In the genomic region with DNA sequence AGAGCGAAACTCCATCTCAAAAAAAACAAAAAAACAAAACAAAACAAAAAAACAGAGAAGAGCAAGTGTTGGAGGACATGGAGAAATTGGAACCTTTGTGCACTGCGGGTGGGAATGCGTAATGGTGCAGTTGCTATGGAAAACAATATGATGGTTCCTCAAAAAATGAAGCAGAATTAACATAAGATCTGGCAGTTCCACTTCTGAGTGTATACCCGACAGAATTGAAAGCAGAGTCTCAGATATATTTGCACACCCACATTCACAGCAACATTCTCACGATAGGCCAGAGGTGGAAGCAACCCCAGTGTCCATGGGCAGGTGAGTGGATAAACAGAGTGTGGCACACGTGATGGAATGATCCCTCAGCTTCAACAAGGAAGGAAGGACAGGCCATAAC, we compare ENCODE assay signal across 23 cellular contexts. TPM values are rescaled to one million over a fixed set of nuclear protein-coding genes. Genes with fewer than 3 reads are reported as not detected.
DNase-seq lines count a peak whose midpoint lies in the region; ATAC-seq and TF ChIP-seq lines count a peak whose summit lies in the region.
"Had no signal": no experiment of that assay in that cellular context is flagged by ENCODE, and none has a peak within 500 bp of the region (broad histone marks: within the 10 kb centered on the region; RNA-seq: fewer than 3 reads in every experiment).

No MANE protein-coding gene starts in this region.

- H3K27ac Mint-ChIP-seq in activated CD8-positive, alpha-beta T cell treated with anti-CD3 and anti-CD28 coated beads, Interleukin-2, amount 10 ng/mL, durations not matched to agents 7 days and 5 days, result peak overlapping the region; percentile 30
- H3K27ac Mint-ChIP-seq in activated CD8-positive, alpha-beta T cell treated with anti-CD3 and anti-CD28 coated beads for 36 hours, result no peak overlapping the region
- H3K27ac Mint-ChIP-seq: CD4-positive, alpha-beta T cell had no signal

- intact Hi-C loops in activated CD8-positive, alpha-beta T cell treated with anti-CD3 and anti-CD28 coated beads for 36 hours (cut with micrococcal nuclease), result no loop called here
- intact Hi-C loops in posterior vena cava (cut with DNase I), result no loop called here
- intact Hi-C loops in aorta (cut with DNase I), result no loop called here
- intact Hi-C loops in thyroid gland (cut with DNase I), result no loop called here

- no peaks in the 10 kb centered on the region for H3K36me3 ChIP-seq in aorta (ENCODE audit: control insufficient read depth in 1 of 2, insufficient read depth in 2 of 2, low read length in 1 of 2)
- H3K36me3 ChIP-seq in thyroid gland, result no peaks in the 10 kb centered on the region

- H3K4me1 ChIP-seq in aorta (ENCODE audit: control insufficient read depth in 1 of 2, insufficient read depth in 2 of 2, low read length in 2 of 2) (no peaks in the 10 kb centered on the region), thyroid gland (peaks cover 0 to 15% of the 10 kb centered on the region in 2 donors)

- H3K9me3 ChIP-seq in aorta (ENCODE audit: control insufficient read depth, low read length) (no peaks in the 10 kb centered on the region), thyroid gland (no peaks in the 10 kb centered on the region)

- WGBS in aorta, 2 donors, result 89 to 92% methylated on average over 6 of the region's 6 CpGs
- 83 to 88% methylated on average over 6 of the region's 6 CpGs for WGBS in thyroid gland, 2 donors

- peak overlapping the region; percentile 83; the same call in 1 of the 2 replicates for H3K27ac ChIP-seq in RWPE1
- H3K27ac ChIP-seq in aorta (ENCODE audit: low read depth in 1 of 2, low read length in 2 of 2), result no peak overlapping the region
- no peak overlapping the region for H3K27ac ChIP-seq in thyroid gland
- H3K27ac ChIP-seq: SK-N-MC had no signal

- no peak overlapping the region for H3K4me3 Mint-ChIP-seq in activated CD8-positive, alpha-beta T cell treated with anti-CD3 and anti-CD28 coated beads, Interleukin-2, amount 10 ng/mL, durations not matched to agents 7 days and 5 days
- H3K4me3 Mint-ChIP-seq in activated CD8-positive, alpha-beta T cell treated with anti-CD3 and anti-CD28 coated beads for 36 hours, result no peak overlapping the region
- H3K4me3 Mint-ChIP-seq: CD4-positive, alpha-beta T cell had no signal

- H3K27me3 ChIP-seq in aorta (ENCODE audit: control insufficient read depth in 1 of 2, insufficient read depth in 2 of 2, low read length in 1 of 2) (no peaks in the 10 kb centered on the region), thyroid gland (no peaks in the 10 kb centered on the region)

- H3K4me1 Mint-ChIP-seq in activated CD8-positive, alpha-beta T cell treated with anti-CD3 and anti-CD28 coated beads, Interleukin-2, amount 10 ng/mL, durations not matched to agents 7 days and 5 days (ENCODE audit: low read depth), result peaks cover 8% of the 10 kb centered on the region
- peaks cover 5% of the 10 kb centered on the region for H3K4me1 Mint-ChIP-seq in activated CD8-positive, alpha-beta T cell treated with anti-CD3 and anti-CD28 coated beads for 36 hours (ENCODE audit: low read depth)

- peaks cover 4% of the 10 kb centered on the region for H3K36me3 Mint-ChIP-seq in activated CD8-positive, alpha-beta T cell treated with anti-CD3 and anti-CD28 coated beads, Interleukin-2, amount 10 ng/mL, durations not matched to agents 7 days and 5 days (ENCODE audit: low read depth)
- no peaks in the 10 kb centered on the region for H3K36me3 Mint-ChIP-seq in activated CD8-positive, alpha-beta T cell treated with anti-CD3 and anti-CD28 coated beads for 36 hours (ENCODE audit: low read depth)

- ATAC-seq in activated CD8-positive, alpha-beta T cell treated with anti-CD3 and anti-CD28 coated beads, Interleukin-2, amount 10 ng/mL, durations not matched to agents 7 days and 5 days, result no peak
- no peak for ATAC-seq in activated CD8-positive, alpha-beta T cell treated with anti-CD3 and anti-CD28 coated beads for 36 hours
- ATAC-seq in GM19372 (IDR thresholded peaks at IDR 0.05; ENCODE audit: low read depth, unreplicated experiment) (peak; percentile 57), GM18909 (IDR thresholded peaks at IDR 0.05; ENCODE audit: poor library complexity, unreplicated experiment) (no peak), aorta (ENCODE audit: low FRiP score) (no peak)
- ATAC-seq: K562, PC-3 had no signal

- CTCF ChIA-PET in activated CD8-positive, alpha-beta T cell treated with anti-CD3 and anti-CD28 coated beads, Interleukin-2, amount 10 ng/mL, durations not matched to agents 7 days and 5 days (lab: Charles Lee), result interaction anchor here (1.7 kb wide), 1 partner anchor 71 kb away, joined by 7 read pairs; no protein-coding TSS in a partner anchor
- CTCF ChIA-PET in activated CD8-positive, alpha-beta T cell treated with anti-CD3 and anti-CD28 coated beads for 36 hours (lab: Charles Lee), result no interaction called here
- CTCF ChIA-PET in RWPE1 (lab: Yijun Ruan, JAX), result no interaction called here

- H3K4me3 ChIP-seq in aorta (ENCODE audit: low read length in 2 of 2), result no peak overlapping the region
- no peak overlapping the region for H3K4me3 ChIP-seq in thyroid gland (replicated peaks in 1 of 3)
- H3K4me3 ChIP-seq: K562, SK-N-MC had no signal

- TF ChIP-seq POLR2A in thyroid gland (IDR thresholded peaks at IDR 0.05), result no peak

- no peaks in the 10 kb centered on the region for H3K9me3 Mint-ChIP-seq in activated CD8-positive, alpha-beta T cell treated with anti-CD3 and anti-CD28 coated beads, Interleukin-2, amount 10 ng/mL, durations not matched to agents 7 days and 5 days (ENCODE audit: insufficient read depth)
- H3K9me3 Mint-ChIP-seq in activated CD8-positive, alpha-beta T cell treated with anti-CD3 and anti-CD28 coated beads for 36 hours, result peaks cover 4% of the 10 kb centered on the region
- H3K9me3 Mint-ChIP-seq: CD4-positive, alpha-beta T cell had no signal

- no peak for TF ChIP-seq CTCF in activated CD8-positive, alpha-beta T cell treated with anti-CD3 and anti-CD28 coated beads for 36 hours (IDR thresholded peaks at IDR 0.05)
- TF ChIP-seq CTCF in RWPE1 (conservative IDR thresholded peaks at IDR 0.05; ENCODE audit: low read depth) (no peak), thyroid gland (IDR thresholded peaks at IDR 0.05) (no peak)

- H3K27me3 Mint-ChIP-seq in activated CD8-positive, alpha-beta T cell treated with anti-CD3 and anti-CD28 coated beads, Interleukin-2, amount 10 ng/mL, durations not matched to agents 7 days and 5 days (ENCODE audit: low read depth), result peaks cover 3% of the 10 kb centered on the region
- peaks cover 4% of the 10 kb centered on the region for H3K27me3 Mint-ChIP-seq in activated CD8-positive, alpha-beta T cell treated with anti-CD3 and anti-CD28 coated beads for 36 hours

- POLR2A ChIA-PET in activated CD8-positive, alpha-beta T cell treated with anti-CD3 and anti-CD28 coated beads, Interleukin-2, amount 10 ng/mL, durations not matched to agents 7 days and 5 days (lab: Charles Lee), result no interaction called here
- POLR2A ChIA-PET in activated CD8-positive, alpha-beta T cell treated with anti-CD3 and anti-CD28 coated beads for 36 hours (lab: Charles Lee), result interaction anchor here (0.8 kb wide), 1 partner anchor 9 kb away, joined by 3 read pairs; no protein-coding TSS in a partner anchor
- POLR2A ChIA-PET in RWPE1 (lab: Yijun Ruan, JAX; ENCODE audit: low non-redundant PET), result interaction anchor here (0.7 kb wide), 1 partner anchor 11 kb away, joined by 3 read pairs; the partner anchor contains the start of gene RALB

- DNase-seq in activated CD8-positive, alpha-beta T cell treated with anti-CD3 and anti-CD28 coated beads, Interleukin-2, amount 10 ng/mL, durations not matched to agents 7 days and 5 days, result no peak
- no peak for DNase-seq in activated CD8-positive, alpha-beta T cell treated with anti-CD3 and anti-CD28 coated beads for 36 hours
- DNase-seq in RWPE1 (ENCODE audit: low spot score), result no peak
- DNase-seq in posterior vena cava (ENCODE audit: low spot score), result peak; percentile 10
- no peak for DNase-seq in aorta
- DNase-seq in thyroid gland, result no peak
- DNase-seq: CD4-positive, alpha-beta T cell; GOT3; HCEC 1CT; NCI-H1092; NCI-H1417 treated with DMSO at 0.1 percent for 48 hours; NCI-H1694 treated with DMSO at 0.1 percent for 48 hours; NCI-H2081; NCI-H2171; NCI-H226; NCI-H510A; NCI-H69; PC-3; SIG-M5 had no signal

RNA-seq across cellular contexts. Expression of gene RALB, which starts 10.9 kb away (rescaled TPM):
- total RNA-seq in activated CD8-positive, alpha-beta T cell treated with anti-CD3 and anti-CD28 coated beads, Interleukin-2, amount 10 ng/mL, durations not matched to agents 7 days and 5 days, result 10 to 100 TPM; 39.4 to 45.4 TPM
- total RNA-seq in activated CD8-positive, alpha-beta T cell treated with anti-CD3 and anti-CD28 coated beads for 36 hours, result 10 to 100 TPM; 16.7 to 17.6 TPM
- 10 to 100 TPM; 42.5 to 55.0 TPM for total RNA-seq in posterior vena cava
- total RNA-seq in aorta, result 10 to 100 TPM; 43.3 to 55.0 TPM
- 10 to 100 TPM; 45.2 to 80.3 TPM for polyA plus RNA-seq in aorta
- 10 to 100 TPM; 39.7 to 64.2 (median 45.4) TPM for total RNA-seq in thyroid gland

RNA-seq across cellular contexts. Expression of gene TMEM185B, which starts 18.5 kb away (rescaled TPM):
- 10 to 100 TPM; 25.6 to 25.8 TPM for total RNA-seq in activated CD8-positive, alpha-beta T cell treated with anti-CD3 and anti-CD28 coated beads, Interleukin-2, amount 10 ng/mL, durations not matched to agents 7 days and 5 days
- total RNA-seq in activated CD8-positive, alpha-beta T cell treated with anti-CD3 and anti-CD28 coated beads for 36 hours, result 10 to 100 TPM; 16.7 to 17.2 TPM
- total RNA-seq in posterior vena cava (10 to 100 TPM; 16.0 to 22.7 TPM), aorta (10 to 100 TPM; 17.5 to 20.8 TPM), thyroid gland (10 to 100 TPM; 35.9 to 47.9 (median 44.6) TPM)
- 1 to 10 TPM; 4.9 to 8.0 TPM for polyA plus RNA-seq in aorta
